ENCODE assay signal across 32 cellular contexts in the genomic region with DNA sequence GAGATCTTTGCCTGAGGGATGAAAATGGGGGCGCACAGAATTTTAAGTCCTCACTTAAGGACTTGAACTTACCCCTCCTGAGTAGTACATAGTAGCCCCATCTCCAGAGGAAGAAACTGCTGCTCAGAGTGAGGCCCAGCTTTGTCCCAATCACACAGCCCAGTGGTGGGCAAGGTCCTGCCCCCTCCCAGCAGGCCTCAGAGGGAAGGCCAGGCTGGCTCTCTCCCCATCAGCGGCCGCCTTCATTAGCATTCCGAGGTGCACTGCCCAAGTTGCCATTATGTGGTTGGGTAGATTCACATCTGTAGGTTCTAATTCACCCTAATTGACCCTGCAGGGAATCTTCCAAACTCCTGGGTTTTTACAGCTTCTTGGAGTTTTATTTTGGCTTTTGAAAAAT. TPM values are rescaled to one million over a fixed set of nuclear protein-coding genes. Genes with fewer than 3 reads are reported as not detected.
"Had no signal": no experiment of that assay in that cellular context is flagged by ENCODE, and none has a peak within 500 bp of the region (broad histone marks: within the 10 kb centered on the region; RNA-seq: fewer than 3 reads in every experiment).

No MANE protein-coding gene starts in this region.

- H3K4me1 Mint-ChIP-seq: activated CD4-positive, alpha-beta memory T cell treated with anti-CD3 and anti-CD28 coated beads, Interleukin-2, amount 10 ng/mL, durations not matched to agents 7 days and 5 days; activated CD4-positive, alpha-beta T cell treated with anti-CD3 and anti-CD28 coated beads, Interleukin-2, amount 10 ng/mL, durations not matched to agents 7 days and 5 days; activated T-helper 17 cell treated with anti-CD3 and anti-CD28 coated beads, Interleukin-2, amount 50 U/mL, for 72 hours; naive B cell; stimulated activated naive B cell treated with anti-CD40 and anti-IgM and Interleukin-4, amounts not matched to agents 10 μg/mL and 1 μg/mL and 100 μg/mL, for 72 hours had no signal

- DNase-seq: activated CD4-positive, alpha-beta memory T cell treated with anti-CD3 and anti-CD28 coated beads, Interleukin-2, amount 10 ng/mL, durations not matched to agents 7 days and 5 days; activated CD4-positive, alpha-beta T cell treated with anti-CD3 and anti-CD28 coated beads for 1 hour; activated CD4-positive, alpha-beta T cell treated with anti-CD3 and anti-CD28 coated beads, Interleukin-2, amount 10 ng/mL, durations not matched to agents 7 days and 5 days; activated CD8-positive, alpha-beta memory T cell treated with anti-CD3 and anti-CD28 coated beads, Interleukin-2, amount 50 U/mL, for 48 hours; activated naive CD4-positive, alpha-beta T cell; activated T-cell treated with anti-CD3 and anti-CD28 coated beads, Interleukin-2, amount 50 U/mL, for 24 hours; dorsolateral prefrontal cortex; effector memory CD4-positive, alpha-beta T cell; erythroblast; head of caudate nucleus; hypothalamus; immature natural killer cell; kidney; left colon; mammary epithelial cell; naive B cell; nucleus accumbens; pancreas; right lobe of liver; SK-N-SH; small intestine; stimulated activated CD4-positive, alpha-beta T cell treated with anti-CD3 and anti-CD28 coated beads, Interleukin-15, amount 100 ng/mL, for 24 hours; stimulated activated CD4-positive, alpha-beta T cell treated with anti-CD3 and anti-CD28 coated beads, Interleukin-2, amount 100 ng/mL, for 24 hours; stimulated activated naive B cell treated with anti-CD40 and anti-IgM and Interleukin-4, amounts not matched to agents 10 μg/mL and 1 μg/mL and 100 μg/mL, for 72 hours; stomach; T-helper 17 cell had no signal

- H3K9me3 ChIP-seq: pancreas, right lobe of liver, SK-N-SH, stomach, tibial artery had no signal

- H3K27ac ChIP-seq: dorsolateral prefrontal cortex, right lobe of liver, stomach had no signal

- H3K27me3 Mint-ChIP-seq: activated CD4-positive, alpha-beta memory T cell treated with anti-CD3 and anti-CD28 coated beads, Interleukin-2, amount 10 ng/mL, durations not matched to agents 7 days and 5 days; activated CD4-positive, alpha-beta T cell treated with anti-CD3 and anti-CD28 coated beads, Interleukin-2, amount 10 ng/mL, durations not matched to agents 7 days and 5 days had no signal

- ATAC-seq: activated naive CD4-positive, alpha-beta T cell treated with anti-CD3 and anti-CD28 coated beads, Interleukin-2, amount 50 U/mL, for 72 hours; activated T-helper 17 cell treated with anti-CD3 and anti-CD28 coated beads, Interleukin-2, amount 50 U/mL, for 72 hours; left colon; pancreas; right lobe of liver; stimulated activated naive B cell treated with anti-CD40 and anti-IgM and Interleukin-4, amounts not matched to agents 10 μg/mL and 1 μg/mL and 100 μg/mL, for 72 hours; T-helper 17 cell; WTC11 had no signal

- H3K4me2 ChIP-seq: SK-N-SH had no signal

- H3K4me3 ChIP-seq: coronary artery, dorsolateral prefrontal cortex, pancreas, right lobe of liver, stomach, tibial artery had no signal

- H3K36me3 ChIP-seq: pancreas, right lobe of liver, stomach, tibial artery had no signal

- H3K9ac ChIP-seq: SK-N-SH had no signal

- H3K27ac Mint-ChIP-seq: activated CD4-positive, alpha-beta memory T cell treated with anti-CD3 and anti-CD28 coated beads, Interleukin-2, amount 10 ng/mL, durations not matched to agents 7 days and 5 days; activated CD4-positive, alpha-beta T cell treated with anti-CD3 and anti-CD28 coated beads, Interleukin-2, amount 10 ng/mL, durations not matched to agents 7 days and 5 days; activated naive CD4-positive, alpha-beta T cell treated with anti-CD3 and anti-CD28 coated beads, Interleukin-2, amount 50 U/mL, for 72 hours; activated T-cell treated with anti-CD3 and anti-CD28 coated beads, Interleukin-2, amount 50 U/mL, for 24 hours; activated T-helper 17 cell treated with anti-CD3 and anti-CD28 coated beads, Interleukin-2, amount 50 U/mL, for 72 hours; immature natural killer cell; naive B cell; stimulated activated naive B cell treated with anti-CD40 and anti-IgM and Interleukin-4, amounts not matched to agents 10 μg/mL and 1 μg/mL and 100 μg/mL, for 72 hours; T-helper 17 cell; WTC11 had no signal

- H3K4me3 Mint-ChIP-seq: activated CD4-positive, alpha-beta memory T cell treated with anti-CD3 and anti-CD28 coated beads, Interleukin-2, amount 10 ng/mL, durations not matched to agents 7 days and 5 days; activated CD4-positive, alpha-beta T cell treated with anti-CD3 and anti-CD28 coated beads, Interleukin-2, amount 10 ng/mL, durations not matched to agents 7 days and 5 days; activated T-cell treated with anti-CD3 and anti-CD28 coated beads, Interleukin-2, amount 50 U/mL, for 24 hours; activated T-helper 17 cell treated with anti-CD3 and anti-CD28 coated beads, Interleukin-2, amount 50 U/mL, for 72 hours; immature natural killer cell; naive B cell; stimulated activated naive B cell treated with anti-CD40 and anti-IgM and Interleukin-4, amounts not matched to agents 10 μg/mL and 1 μg/mL and 100 μg/mL, for 72 hours; T-helper 17 cell; WTC11 had no signal

- H3K36me3 Mint-ChIP-seq: activated naive CD4-positive, alpha-beta T cell treated with anti-CD3 and anti-CD28 coated beads, Interleukin-2, amount 50 U/mL, for 72 hours; immature natural killer cell; naive B cell; stimulated activated naive B cell treated with anti-CD40 and anti-IgM and Interleukin-4, amounts not matched to agents 10 μg/mL and 1 μg/mL and 100 μg/mL, for 72 hours; WTC11 had no signal

- H3K27me3 ChIP-seq: dorsolateral prefrontal cortex, pancreas, right lobe of liver had no signal

- H3K9me3 Mint-ChIP-seq: activated CD4-positive, alpha-beta memory T cell treated with anti-CD3 and anti-CD28 coated beads, Interleukin-2, amount 10 ng/mL, durations not matched to agents 7 days and 5 days; activated CD4-positive, alpha-beta T cell treated with anti-CD3 and anti-CD28 coated beads, Interleukin-2, amount 10 ng/mL, durations not matched to agents 7 days and 5 days; activated naive CD4-positive, alpha-beta T cell treated with anti-CD3 and anti-CD28 coated beads, Interleukin-2, amount 50 U/mL, for 72 hours; activated T-cell treated with anti-CD3 and anti-CD28 coated beads, Interleukin-2, amount 50 U/mL, for 24 hours; activated T-helper 17 cell treated with anti-CD3 and anti-CD28 coated beads, Interleukin-2, amount 50 U/mL, for 72 hours; immature natural killer cell; naive B cell; stimulated activated naive B cell treated with anti-CD40 and anti-IgM and Interleukin-4, amounts not matched to agents 10 μg/mL and 1 μg/mL and 100 μg/mL, for 72 hours; WTC11 had no signal

- H3K4me1 ChIP-seq: pancreas, right lobe of liver had no signal

RNA-seq across cellular contexts. Expression of a gene that starts 59.1 kb away (rescaled TPM):
- total RNA-seq: activated CD4-positive, alpha-beta T cell treated with anti-CD3 and anti-CD28 coated beads, Interleukin-2, amount 10 ng/mL, durations not matched to agents 7 days and 5 days; fibroblast of villous mesenchyme had no signal
